ENCODE assay signal across 18 cellular contexts in the genomic region with DNA sequence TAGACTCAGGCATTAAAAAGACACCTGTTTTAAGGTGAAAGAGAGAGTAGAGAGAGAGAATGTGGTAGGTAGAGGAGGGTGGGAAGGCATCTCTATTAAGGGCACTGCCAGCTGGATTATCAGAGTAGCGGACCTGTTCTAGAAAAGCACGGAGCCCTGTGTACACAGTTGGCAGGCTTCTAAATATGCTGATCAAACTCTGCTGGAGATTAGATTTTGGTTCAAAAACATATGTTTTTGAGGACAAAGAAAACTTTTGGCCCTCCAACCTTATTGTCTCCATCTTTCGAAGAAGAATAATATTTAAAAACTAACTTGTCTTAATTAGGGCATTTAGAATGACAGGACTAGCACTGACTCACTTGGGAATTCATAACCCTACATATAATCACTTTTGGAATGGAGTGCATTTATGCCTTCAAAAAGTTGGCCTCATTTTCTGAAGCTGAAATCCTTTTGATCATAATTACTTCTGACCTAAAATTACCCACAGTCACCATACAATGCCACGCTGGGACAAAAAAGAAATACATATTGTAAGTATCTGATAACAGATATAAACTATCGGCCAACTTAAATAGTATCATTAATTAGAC.
"Had no signal": no experiment of that assay in that cellular context is flagged by ENCODE, and none has a peak within 500 bp of the region (broad histone marks: within the 10 kb centered on the region; RNA-seq: fewer than 3 reads in every experiment).

No MANE protein-coding gene starts in this region.

- H3K4me1 ChIP-seq: ascending aorta, left lung, SJSA1, thyroid gland had no signal

- H3K27ac ChIP-seq: ascending aorta, SJSA1, VCaP had no signal

- H3K4me3 ChIP-seq: ascending aorta, dorsolateral prefrontal cortex, left lung, SJSA1, thyroid gland had no signal

- H3K36me3 ChIP-seq: ascending aorta, left lung, SJSA1, thyroid gland had no signal

- H3K27me3 ChIP-seq: ascending aorta, left lung, SJSA1 had no signal

- ATAC-seq: left lung; stimulated activated naive CD8-positive, alpha-beta T cell treated with anti-CD3 and anti-CD28 coated beads, Interleukin-15, amount 100 ng/mL, for 72 hours; T-cell had no signal

- H3K9me3 ChIP-seq: ascending aorta, left lung, SJSA1, thyroid gland had no signal

- DNase-seq: activated CD4-positive, alpha-beta memory T cell treated with anti-CD3 and anti-CD28 coated beads for 36 hours; activated gamma-delta T cell treated with Interleukin-2 at 50 U/mL for 16 hours; activated naive CD8-positive, alpha-beta T cell treated with anti-CD3 and anti-CD28 coated beads, Interleukin-2, amount 10 ng/mL, durations not matched to agents 7 days and 5 days; activated T-cell treated with anti-CD3 and anti-CD28 coated beads, Interleukin-2, amount 50 U/mL, for 48 hours; islet precursor cell; left lung; mesenchymal stem cell; stimulated activated CD4-positive, alpha-beta T cell treated with anti-CD3 and anti-CD28 coated beads, Interleukin-12 subunit alpha, Interleukin-12 subunit beta, amount 100 ng/mL, for 4 hours; stimulated activated CD4-positive, alpha-beta T cell treated with anti-CD3 and anti-CD28 coated beads, Interleukin-2, amount 100 ng/mL, for 48 hours; stimulated activated CD8-positive, alpha-beta memory T cell treated with anti-CD3 and anti-CD28 coated beads, Interleukin-4, amount 100 ng/mL, for 48 hours; stimulated activated naive CD8-positive, alpha-beta T cell treated with anti-CD3 and anti-CD28 coated beads, Interleukin-15, amount 100 ng/mL, for 72 hours; T-cell; T1000; thyroid gland had no signal
